1 cellular context compared by ENCODE assay signal in the genomic region with DNA sequence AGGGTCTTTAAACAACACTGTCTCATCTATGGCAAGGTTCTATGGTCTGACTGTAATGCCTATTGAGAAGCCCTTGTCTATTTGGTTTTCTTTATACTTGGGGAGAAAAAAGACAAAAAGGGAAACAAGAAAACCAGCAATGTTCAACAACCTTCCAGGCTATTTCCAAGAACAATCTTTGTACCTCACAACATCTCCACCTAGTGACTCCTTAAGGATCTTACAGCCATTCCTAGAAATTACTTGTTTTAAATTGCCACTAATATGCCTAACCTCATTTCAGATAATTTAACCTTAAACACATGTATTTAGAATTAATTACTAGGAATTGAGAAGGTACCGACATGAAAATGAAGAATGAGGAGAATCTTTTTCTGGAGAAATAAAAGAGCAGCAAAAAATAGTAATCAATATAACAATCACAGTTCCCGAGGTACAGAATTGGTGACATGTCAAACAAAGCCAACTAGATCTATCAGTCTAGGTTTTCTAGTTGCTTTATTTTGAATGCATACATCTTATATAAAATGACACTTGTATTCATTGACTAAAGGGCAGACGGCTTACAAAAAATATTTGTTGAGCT.
TF ChIP-seq lines count a peak whose summit lies in the region.

No MANE protein-coding gene starts in this region.

TF ChIP-seq in GM23338, 12 proteins besides CTCF, POLR2A, EP300 and RAD21 (continued from another document):
- TF ChIP-seq, protein P1, sequence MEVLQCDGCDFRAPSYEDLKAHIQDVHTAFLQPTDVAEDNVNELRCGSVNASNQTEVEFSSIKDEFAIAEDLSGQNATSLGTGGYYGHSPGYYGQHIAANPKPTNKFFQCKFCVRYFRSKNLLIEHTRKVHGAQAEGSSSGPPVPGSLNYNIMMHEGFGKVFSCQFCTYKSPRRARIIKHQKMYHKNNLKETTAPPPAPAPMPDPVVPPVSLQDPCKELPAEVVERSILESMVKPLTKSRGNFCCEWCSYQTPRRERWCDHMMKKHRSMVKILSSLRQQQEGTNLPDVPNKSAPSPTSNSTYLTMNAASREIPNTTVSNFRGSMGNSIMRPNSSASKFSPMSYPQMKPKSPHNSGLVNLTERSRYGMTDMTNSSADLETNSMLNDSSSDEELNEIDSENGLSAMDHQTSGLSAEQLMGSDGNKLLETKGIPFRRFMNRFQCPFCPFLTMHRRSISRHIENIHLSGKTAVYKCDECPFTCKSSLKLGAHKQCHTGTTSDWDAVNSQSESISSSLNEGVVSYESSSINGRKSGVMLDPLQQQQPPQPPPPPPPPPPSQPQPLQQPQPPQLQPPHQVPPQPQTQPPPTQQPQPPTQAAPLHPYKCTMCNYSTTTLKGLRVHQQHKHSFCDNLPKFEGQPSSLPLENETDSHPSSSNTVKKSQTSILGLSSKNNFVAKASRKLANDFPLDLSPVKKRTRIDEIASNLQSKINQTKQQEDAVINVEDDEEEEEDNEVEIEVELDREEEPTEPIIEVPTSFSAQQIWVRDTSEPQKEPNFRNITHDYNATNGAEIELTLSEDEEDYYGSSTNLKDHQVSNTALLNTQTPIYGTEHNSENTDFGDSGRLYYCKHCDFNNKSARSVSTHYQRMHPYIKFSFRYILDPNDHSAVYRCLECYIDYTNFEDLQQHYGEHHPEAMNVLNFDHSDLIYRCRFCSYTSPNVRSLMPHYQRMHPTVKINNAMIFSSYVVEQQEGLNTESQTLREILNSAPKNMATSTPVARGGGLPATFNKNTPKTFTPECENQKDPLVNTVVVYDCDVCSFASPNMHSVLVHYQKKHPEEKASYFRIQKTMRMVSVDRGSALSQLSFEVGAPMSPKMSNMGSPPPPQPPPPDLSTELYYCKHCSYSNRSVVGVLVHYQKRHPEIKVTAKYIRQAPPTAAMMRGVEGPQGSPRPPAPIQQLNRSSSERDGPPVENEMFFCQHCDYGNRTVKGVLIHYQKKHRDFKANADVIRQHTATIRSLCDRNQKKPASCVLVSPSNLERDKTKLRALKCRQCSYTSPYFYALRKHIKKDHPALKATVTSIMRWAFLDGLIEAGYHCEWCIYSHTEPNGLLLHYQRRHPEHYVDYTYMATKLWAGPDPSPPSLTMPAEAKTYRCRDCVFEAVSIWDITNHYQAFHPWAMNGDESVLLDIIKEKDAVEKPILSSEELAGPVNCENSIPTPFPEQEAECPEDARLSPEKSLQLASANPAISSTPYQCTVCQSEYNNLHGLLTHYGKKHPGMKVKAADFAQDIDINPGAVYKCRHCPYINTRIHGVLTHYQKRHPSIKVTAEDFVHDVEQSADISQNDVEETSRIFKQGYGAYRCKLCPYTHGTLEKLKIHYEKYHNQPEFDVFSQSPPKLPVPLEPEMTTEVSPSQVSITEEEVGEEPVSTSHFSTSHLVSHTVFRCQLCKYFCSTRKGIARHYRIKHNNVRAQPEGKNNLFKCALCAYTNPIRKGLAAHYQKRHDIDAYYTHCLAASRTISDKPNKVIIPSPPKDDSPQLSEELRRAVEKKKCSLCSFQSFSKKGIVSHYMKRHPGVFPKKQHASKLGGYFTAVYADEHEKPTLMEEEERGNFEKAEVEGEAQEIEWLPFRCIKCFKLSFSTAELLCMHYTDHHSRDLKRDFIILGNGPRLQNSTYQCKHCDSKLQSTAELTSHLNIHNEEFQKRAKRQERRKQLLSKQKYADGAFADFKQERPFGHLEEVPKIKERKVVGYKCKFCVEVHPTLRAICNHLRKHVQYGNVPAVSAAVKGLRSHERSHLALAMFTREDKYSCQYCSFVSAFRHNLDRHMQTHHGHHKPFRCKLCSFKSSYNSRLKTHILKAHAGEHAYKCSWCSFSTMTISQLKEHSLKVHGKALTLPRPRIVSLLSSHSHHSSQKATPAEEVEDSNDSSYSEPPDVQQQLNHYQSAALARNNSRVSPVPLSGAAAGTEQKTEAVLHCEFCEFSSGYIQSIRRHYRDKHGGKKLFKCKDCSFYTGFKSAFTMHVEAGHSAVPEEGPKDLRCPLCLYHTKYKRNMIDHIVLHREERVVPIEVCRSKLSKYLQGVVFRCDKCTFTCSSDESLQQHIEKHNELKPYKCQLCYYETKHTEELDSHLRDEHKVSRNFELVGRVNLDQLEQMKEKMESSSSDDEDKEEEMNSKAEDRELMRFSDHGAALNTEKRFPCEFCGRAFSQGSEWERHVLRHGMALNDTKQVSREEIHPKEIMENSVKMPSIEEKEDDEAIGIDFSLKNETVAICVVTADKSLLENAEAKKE (CRISPR knock-in tag; IDR thresholded peaks at IDR 0.05) = no peak
- TF ChIP-seq JUNB (IDR thresholded peaks at IDR 0.05; ENCODE audit: unreplicated experiment) (no peak), ZNF331 (CRISPR knock-in tag; IDR thresholded peaks at IDR 0.05; ENCODE audit: low read depth) (no peak), POLR2AphosphoS5 (IDR thresholded peaks at IDR 0.05; ENCODE audit: low read depth) (no peak), NANOG (IDR thresholded peaks at IDR 0.05; ENCODE audit: borderline replicate concordance) (no peak), STAT1 (IDR thresholded peaks at IDR 0.05; ENCODE audit: unreplicated experiment) (no peak)
TF ChIP-seq in GM23338: peak in this region for 0.
